ENCODE assay signal across 1 cellular context in genomic region chr6:33391278-33392167, GRCh38.
TF ChIP-seq lines count a peak whose summit lies in the region.

Gene KIFC1, plus strand, starts transcription at chr6:33391823. Its CDS starts 163 bp downstream, at chr6:33391986.

TF ChIP-seq in HepG2, 621 proteins besides CTCF, POLR2A, EP300 and RAD21 (continued from another document):
- peak; percentile 98 for TF ChIP-seq ELF4 (CRISPR knock-in tag; IDR thresholded peaks at IDR 0.05; ENCODE audit: borderline replicate concordance)
